17 cellular contexts compared by ENCODE assay signal in genomic region chr13:32047088-32047487, GRCh38. TPM values are rescaled to one million over a fixed set of nuclear protein-coding genes. Genes with fewer than 3 reads are reported as not detected.
A peak's percentile ranks its signal among the peaks of the same experiment; 100 is the strongest.
DNase-seq lines count a peak whose midpoint lies in the region; ATAC-seq and TF ChIP-seq lines count a peak whose summit lies in the region.
"Had no signal": no experiment of that assay in that cellular context is flagged by ENCODE, and none has a peak within 500 bp of the region (broad histone marks: within the 10 kb centered on the region; RNA-seq: fewer than 3 reads in every experiment).

No MANE protein-coding gene starts in this region.

- H3K4me1 ChIP-seq in HUES48 (ENCODE audit: control insufficient read depth, insufficient read depth, low read length) (peaks cover 23% of the 10 kb centered on the region), neuronal stem cell (ENCODE audit: control insufficient read depth in 2 of 2, insufficient read depth in 1 of 2, low read depth in 1 of 2, low read length in 2 of 2) (peaks cover 8 to 12% of the 10 kb centered on the region in 2 donors)

- no peaks in the 10 kb centered on the region for H3K79me1 ChIP-seq in neuronal stem cell (ENCODE audit: low read depth, low read length)

- H3K4me3 Mint-ChIP-seq in activated T-cell treated with anti-CD3 and anti-CD28 coated beads, Interleukin-2, amount 50 U/mL, for 72 hours: peak overlapping the region in 1 of 2 donors; percentile 16
- H3K4me3 Mint-ChIP-seq: H9; stimulated activated memory B cell treated with anti-CD40 and anti-IgM and Interleukin-4, amounts not matched to agents 10 μg/mL and 1 μg/mL and 100 μg/mL, for 72 hours had no signal

- H2AFZ ChIP-seq in neuronal stem cell (ENCODE audit: low read length): no peak overlapping the region

- H3K36me3 ChIP-seq in HUES48 (ENCODE audit: control insufficient read depth, insufficient read depth, low read length) (no peaks in the 10 kb centered on the region), neuronal stem cell (replicated peaks in 1 of 2; ENCODE audit: control insufficient read depth in 2 of 2, insufficient read depth in 2 of 2, low read length in 2 of 2) (no peaks in the 10 kb centered on the region)
- H3K36me3 ChIP-seq: gastroesophageal sphincter, Peyer's patch had no signal

- no peak overlapping the region for H2BK5ac ChIP-seq in neuronal stem cell (ENCODE audit: low read length)

- no peak overlapping the region for H3K27ac Mint-ChIP-seq in activated T-cell treated with anti-CD3 and anti-CD28 coated beads, Interleukin-2, amount 50 U/mL, for 72 hours
- H3K27ac Mint-ChIP-seq: stimulated activated memory B cell treated with anti-CD40 and anti-IgM and Interleukin-4, amounts not matched to agents 10 μg/mL and 1 μg/mL and 100 μg/mL, for 72 hours had no signal

- H2BK120ac ChIP-seq in neuronal stem cell (ENCODE audit: low read depth, low read length): no peak overlapping the region

- no peak overlapping the region for H3K4ac ChIP-seq in neuronal stem cell (ENCODE audit: low read length)

- no peak overlapping the region for H2BK12ac ChIP-seq in neuronal stem cell (ENCODE audit: low read length)

- peaks cover 4% of the 10 kb centered on the region in 2 donors for H3K9me3 Mint-ChIP-seq in activated T-cell treated with anti-CD3 and anti-CD28 coated beads, Interleukin-2, amount 50 U/mL, for 72 hours
- H3K9me3 Mint-ChIP-seq: activated B cell treated with CpG ODN at 0.5 μM for 24 hours; H9; stimulated activated memory B cell treated with anti-CD40 and anti-IgM and Interleukin-4, amounts not matched to agents 10 μg/mL and 1 μg/mL and 100 μg/mL, for 72 hours had no signal

- H3K36me3 Mint-ChIP-seq in activated T-cell treated with anti-CD3 and anti-CD28 coated beads, Interleukin-2, amount 50 U/mL, for 72 hours (ENCODE audit: insufficient read depth in 2 of 2): peaks cover 0 to 3% of the 10 kb centered on the region in 2 donors
- H3K36me3 Mint-ChIP-seq: stimulated activated memory B cell treated with anti-CD40 and anti-IgM and Interleukin-4, amounts not matched to agents 10 μg/mL and 1 μg/mL and 100 μg/mL, for 72 hours had no signal

- ATAC-seq in activated T-cell treated with anti-CD3 and anti-CD28 coated beads, Interleukin-2, amount 50 U/mL, for 72 hours (replicated peaks in 1 of 2): no peak

- H3K14ac ChIP-seq in neuronal stem cell (ENCODE audit: low read length): no peak overlapping the region

- H3K9me3 ChIP-seq in HUES48 (ENCODE audit: control insufficient read depth, insufficient read depth, low read length) (no peaks in the 10 kb centered on the region), neuronal stem cell (replicated peaks in 1 of 2; ENCODE audit: control insufficient read depth in 2 of 2, insufficient read depth in 1 of 2, low read depth in 1 of 2, low read length in 2 of 2) (no peaks in the 10 kb centered on the region)
- H3K9me3 ChIP-seq: gastroesophageal sphincter, Peyer's patch, psoas muscle had no signal

- no peak for TF ChIP-seq CTCF in VCaP (conservative IDR thresholded peaks at IDR 0.05)

- no peak overlapping the region for H3K4me2 ChIP-seq in neuronal stem cell (ENCODE audit: insufficient read depth, low read length, poor library complexity, severe bottlenecking)

- no peaks in the 10 kb centered on the region for H3K27me3 Mint-ChIP-seq in activated T-cell treated with anti-CD3 and anti-CD28 coated beads, Interleukin-2, amount 50 U/mL, for 72 hours (ENCODE audit: low read depth)
- H3K27me3 Mint-ChIP-seq: activated B cell treated with CpG ODN at 0.5 μM for 24 hours had no signal

- no peak overlapping the region for H2BK15ac ChIP-seq in neuronal stem cell (ENCODE audit: low read length)

- no peak overlapping the region for H2AK5ac ChIP-seq in neuronal stem cell (ENCODE audit: low read depth, low read length)

- no peak overlapping the region for H3K23ac ChIP-seq in neuronal stem cell (ENCODE audit: low read depth, low read length, poor library complexity)

- no peak overlapping the region for H4K91ac ChIP-seq in neuronal stem cell (ENCODE audit: low read depth, low read length, poor library complexity)

- peak; percentile 52 for DNase-seq in NCI-H82 (lab: John Stamatoyannopoulos, UW)
- no peak for DNase-seq in NCI-H82 treated with DMSO at 0.1 percent for 48 hours (lab: John Stamatoyannopoulos, UW; ENCODE audit: unreplicated experiment)
- DNase-seq in substantia nigra (lab: John Stamatoyannopoulos, UW): peak in 1 of 49 donors; percentile 29
- no peak for DNase-seq in NCI-H2171 treated with DMSO at 0.1 percent for 48 hours (lab: John Stamatoyannopoulos, UW)
- no peak for DNase-seq in activated T-cell treated with anti-CD3 and anti-CD28 coated beads, Interleukin-2, amount 50 U/mL, for 72 hours
- DNase-seq in neuronal stem cell (ENCODE audit: low spot score): no peak
- DNase-seq: activated B cell treated with CpG ODN at 0.5 μM for 24 hours, amniotic stem cell, H9, NCI-H187, NCI-H524 treated with DMSO at 0.1 percent for 48 hours, Peyer's patch, psoas muscle had no signal

- H3K27ac ChIP-seq in HUES48 (ENCODE audit: low read depth, low read length) (peak overlapping the region; percentile 14), VCaP (peak overlapping the region; percentile 73), substantia nigra (ENCODE audit: low read depth, low read length, poor library complexity, severe bottlenecking) (peak overlapping the region; percentile 65), neuronal stem cell (replicated peaks; ENCODE audit: low read length) (no peak overlapping the region)
- H3K27ac ChIP-seq: Peyer's patch, psoas muscle had no signal

- H3K4me1 Mint-ChIP-seq in activated T-cell treated with anti-CD3 and anti-CD28 coated beads, Interleukin-2, amount 50 U/mL, for 72 hours (ENCODE audit: low read depth): peaks cover 58% of the 10 kb centered on the region

- no peak overlapping the region for H3K4me3 ChIP-seq in HUES48 (ENCODE audit: low read depth, low read length)
- H3K4me3 ChIP-seq in neuronal stem cell (ENCODE audit: low read length in 2 of 2): no peak overlapping the region
- H3K4me3 ChIP-seq: gastroesophageal sphincter, Peyer's patch, psoas muscle had no signal

- H4K8ac ChIP-seq in neuronal stem cell (ENCODE audit: low read depth, low read length): no peak overlapping the region

- no peak overlapping the region for H3K18ac ChIP-seq in neuronal stem cell (ENCODE audit: low read length)

- H3K9ac ChIP-seq in HUES48 (ENCODE audit: low read depth, low read length) (no peak overlapping the region), neuronal stem cell (ENCODE audit: low read depth, low read length, poor library complexity) (no peak overlapping the region)

- no peaks in the 10 kb centered on the region for H3K27me3 ChIP-seq in HUES48 (ENCODE audit: control insufficient read depth, insufficient read depth, low read length)
- no peaks in the 10 kb centered on the region for H3K27me3 ChIP-seq in neuronal stem cell (ENCODE audit: control insufficient read depth in 3 of 3, insufficient read depth in 3 of 3, low read depth in 1 of 3, low read length in 3 of 3)
- H3K27me3 ChIP-seq: gastroesophageal sphincter, Peyer's patch had no signal

RNA-seq across cellular contexts. Expression of gene FRY, which starts 15.5 kb away (rescaled TPM):
- 1 to 10 TPM; 6.5 to 7.6 TPM for total RNA-seq in activated T-cell treated with anti-CD3 and anti-CD28 coated beads, Interleukin-2, amount 50 U/mL, for 72 hours
- polyA plus RNA-seq in neuronal stem cell (2013, experiment 1 of 2): 2.1 TPM
- polyA plus RNA-seq in neuronal stem cell (2013, experiment 2 of 2): 2.2 TPM
